Comparison of ENCODE assay signal across 21 cellular contexts in the genomic region with DNA sequence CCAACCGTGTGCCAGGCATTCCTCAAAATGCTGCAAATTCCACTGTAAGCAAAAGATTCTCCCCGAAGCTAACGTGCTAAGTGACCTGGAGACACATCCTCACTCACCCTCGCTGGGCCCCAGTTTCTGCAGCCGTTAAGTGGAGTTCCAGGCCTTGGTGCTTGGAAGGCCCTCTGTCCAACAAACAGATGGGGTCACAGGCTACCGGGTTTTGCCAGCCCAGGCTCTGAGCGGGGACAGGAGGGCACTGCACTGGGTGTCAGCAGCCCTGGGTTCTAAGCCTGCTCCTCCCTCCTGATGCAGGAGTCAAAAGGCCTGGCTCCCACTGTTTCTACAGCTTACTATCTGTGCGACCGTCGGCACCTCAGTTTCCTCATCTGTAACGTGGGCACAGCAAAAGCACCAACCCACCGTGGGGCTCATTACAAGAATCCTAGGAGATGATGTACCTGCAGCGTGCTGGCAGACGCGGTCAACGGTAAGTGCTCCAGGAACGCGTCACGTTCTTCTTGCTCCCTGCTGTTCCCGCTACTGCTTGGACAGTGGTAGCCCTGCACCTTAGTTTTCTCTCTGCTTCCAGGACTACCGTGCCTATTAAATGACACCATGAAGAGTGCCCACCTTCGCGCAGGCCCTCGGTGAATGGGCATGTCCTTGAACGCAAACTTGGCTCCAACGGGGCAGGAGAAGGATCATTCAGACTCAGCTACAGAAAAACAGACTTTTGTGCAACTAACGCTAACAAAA.
DNase-seq lines count a peak whose midpoint lies in the region; ATAC-seq and TF ChIP-seq lines count a peak whose summit lies in the region.
"Had no signal": no experiment of that assay in that cellular context is flagged by ENCODE, and none has a peak within 500 bp of the region (broad histone marks: within the 10 kb centered on the region; RNA-seq: fewer than 3 reads in every experiment).

No MANE protein-coding gene starts in this region.

- no peak overlapping the region for H3K27ac Mint-ChIP-seq in activated T-cell treated with anti-CD3 and anti-CD28 coated beads, Interleukin-2, amount 50 U/mL, for 24 hours
- H3K27ac Mint-ChIP-seq in stimulated activated memory B cell treated with anti-CD40 and anti-IgM and Interleukin-4, amounts not matched to agents 10 μg/mL and 1 μg/mL and 100 μg/mL, for 72 hours: no peak overlapping the region
- H3K27ac Mint-ChIP-seq: activated naive CD4-positive, alpha-beta T cell treated with anti-CD3 and anti-CD28 coated beads, Interleukin-2, amount 50 U/mL, for 72 hours; activated T-cell treated with anti-CD3 and anti-CD28 coated beads, Interleukin-2, amount 50 U/mL, for 72 hours; dendritic cell treated with granulocyte-macrophage colony-stimulating factor and Interleukin-4, amounts not matched to agents 40 ng/mL and 50 ng/mL, for 4 days had no signal

- H3K4me3 Mint-ChIP-seq in activated T-cell treated with anti-CD3 and anti-CD28 coated beads, Interleukin-2, amount 50 U/mL, for 24 hours: no peak overlapping the region
- H3K4me3 Mint-ChIP-seq in stimulated activated memory B cell treated with anti-CD40 and anti-IgM and Interleukin-4, amounts not matched to agents 10 μg/mL and 1 μg/mL and 100 μg/mL, for 72 hours: no peak overlapping the region
- H3K4me3 Mint-ChIP-seq: activated T-cell treated with anti-CD3 and anti-CD28 coated beads, Interleukin-2, amount 50 U/mL, for 72 hours; dendritic cell treated with granulocyte-macrophage colony-stimulating factor and Interleukin-4, amounts not matched to agents 40 ng/mL and 50 ng/mL, for 4 days had no signal

- no peaks in the 10 kb centered on the region for H3K36me3 Mint-ChIP-seq in activated T-cell treated with anti-CD3 and anti-CD28 coated beads, Interleukin-2, amount 50 U/mL, for 24 hours (ENCODE audit: low read depth)
- no peaks in the 10 kb centered on the region for H3K36me3 Mint-ChIP-seq in stimulated activated memory B cell treated with anti-CD40 and anti-IgM and Interleukin-4, amounts not matched to agents 10 μg/mL and 1 μg/mL and 100 μg/mL, for 72 hours
- H3K36me3 Mint-ChIP-seq: activated naive CD4-positive, alpha-beta T cell treated with anti-CD3 and anti-CD28 coated beads, Interleukin-2, amount 50 U/mL, for 72 hours had no signal

- peak; percentile 8 for DNase-seq in activated T-cell treated with anti-CD3 and anti-CD28 coated beads, Interleukin-2, amount 50 U/mL, for 24 hours
- DNase-seq in activated T-cell treated with anti-CD3 and anti-CD28 coated beads for 4 hours (no peak), fibroblast of lung (ENCODE audit: low read depth in 2 of 2) (no peak), trophoblast cell (no peak), ureter (ENCODE audit: low spot score) (peak; percentile 35), HK-2 (ENCODE audit: unreplicated experiment) (no peak)
- DNase-seq in effector memory CD4-positive, alpha-beta T cell: no peak
- DNase-seq: activated T-cell treated with anti-CD3 and anti-CD28 coated beads, Interleukin-2, amount 50 U/mL, for 72 hours; KBM-7; NCI-H1436; NCI-H774; stimulated activated CD4-positive, alpha-beta T cell treated with anti-CD3 and anti-CD28 coated beads, Interleukin-12 subunit alpha, Interleukin-12 subunit beta, amount 100 ng/mL, for 4 hours; stimulated activated CD4-positive, alpha-beta T cell treated with anti-CD3 and anti-CD28 coated beads, Interleukin-4, amount 100 ng/mL, for 24 hours; stimulated activated naive CD4-positive, alpha-beta T cell treated with Interleukin-2 at 50 U/mL for 16 hours had no signal

- peaks cover 35% of the 10 kb centered on the region for H3K4me1 ChIP-seq in fibroblast of lung (ENCODE audit: control insufficient read depth, extremely low read depth, insufficient read depth, low read length)
- H3K4me1 ChIP-seq in trophoblast cell (ENCODE audit: control insufficient read depth in 1 of 2, insufficient read depth in 2 of 2, low read length in 2 of 2): peaks cover 18 to 19% of the 10 kb centered on the region in 2 experiments
- H3K4me1 ChIP-seq in effector memory CD4-positive, alpha-beta T cell (ENCODE audit: control insufficient read depth, insufficient read depth, low read length, poor library complexity, severe bottlenecking): no peaks in the 10 kb centered on the region

- no peaks in the 10 kb centered on the region for H4K20me1 ChIP-seq in fibroblast of lung (ENCODE audit: control insufficient read depth, extremely low read depth, insufficient read depth, low read length)

- TF ChIP-seq CTCF in fibroblast of lung (conservative IDR thresholded peaks at IDR 0.05 in 1 of 2, IDR thresholded peaks at IDR 0.05 in 1 of 2; ENCODE audit: low read depth in 1 of 2, low read length in 2 of 2): no peak

- H4K12ac ChIP-seq in trophoblast cell (ENCODE audit: low read depth, low read length): no peak overlapping the region

- H3K9me3 ChIP-seq in fibroblast of lung (ENCODE audit: control insufficient read depth, insufficient read depth, low read depth, low read length) (no peaks in the 10 kb centered on the region), trophoblast cell (ENCODE audit: insufficient read depth, low read depth, low read length) (peaks cover 5% of the 10 kb centered on the region)
- no peaks in the 10 kb centered on the region for H3K9me3 ChIP-seq in effector memory CD4-positive, alpha-beta T cell (ENCODE audit: control insufficient read depth, low read length)
- H3K9me3 ChIP-seq: BE2C, neutrophil, tibial artery had no signal

- ATAC-seq in stimulated activated memory B cell treated with anti-CD40 and anti-IgM and Interleukin-4, amounts not matched to agents 10 μg/mL and 1 μg/mL and 100 μg/mL, for 72 hours: no peak
- ATAC-seq: activated naive CD4-positive, alpha-beta T cell treated with anti-CD3 and anti-CD28 coated beads, Interleukin-2, amount 50 U/mL, for 72 hours; activated T-cell treated with anti-CD3 and anti-CD28 coated beads, Interleukin-2, amount 50 U/mL, for 72 hours had no signal

- peaks cover 5% of the 10 kb centered on the region for H3K79me1 ChIP-seq in trophoblast cell (ENCODE audit: low read length)

- H2AFZ ChIP-seq in fibroblast of lung (ENCODE audit: low read length) (no peak overlapping the region), trophoblast cell (ENCODE audit: insufficient read depth, low read length, poor library complexity) (no peak overlapping the region)

- H3K18ac ChIP-seq in trophoblast cell (ENCODE audit: low read length): no peak overlapping the region

- H3K4me3 ChIP-seq in fibroblast of lung (replicated peaks in 1 of 4; ENCODE audit: control extremely low read depth in 1 of 4, insufficient read depth in 1 of 4, low read depth in 3 of 4, low read length in 4 of 4) (no peak overlapping the region), trophoblast cell (ENCODE audit: low read depth, low read length) (no peak overlapping the region)
- H3K4me3 ChIP-seq in effector memory CD4-positive, alpha-beta T cell (ENCODE audit: insufficient read depth, low read depth, low read length, poor library complexity, severe bottlenecking): no peak overlapping the region
- H3K4me3 ChIP-seq: tibial artery had no signal

- H3K9ac ChIP-seq in fibroblast of lung (ENCODE audit: insufficient read depth, low read length) (peak overlapping the region; percentile 8), trophoblast cell (ENCODE audit: low read length) (no peak overlapping the region)

- peaks cover 3% of the 10 kb centered on the region for H3K27me3 Mint-ChIP-seq in activated T-cell treated with anti-CD3 and anti-CD28 coated beads, Interleukin-2, amount 50 U/mL, for 24 hours
- H3K27me3 Mint-ChIP-seq in stimulated activated memory B cell treated with anti-CD40 and anti-IgM and Interleukin-4, amounts not matched to agents 10 μg/mL and 1 μg/mL and 100 μg/mL, for 72 hours: peaks cover 6% of the 10 kb centered on the region

- H4K91ac ChIP-seq in trophoblast cell (ENCODE audit: low read depth, low read length): no peak overlapping the region

- H2BK5ac ChIP-seq in trophoblast cell (ENCODE audit: low read depth, low read length, poor library complexity): no peak overlapping the region

- no peak overlapping the region for H3K4ac ChIP-seq in trophoblast cell (ENCODE audit: low read depth, low read length)

- peaks cover 8% of the 10 kb centered on the region for H3K36me3 ChIP-seq in fibroblast of lung (ENCODE audit: control insufficient read depth, insufficient read depth, low read length)
- peaks cover 2 to 11% of the 10 kb centered on the region in 2 experiments for H3K36me3 ChIP-seq in trophoblast cell (ENCODE audit: control insufficient read depth in 1 of 2, insufficient read depth in 2 of 2, low read length in 2 of 2)
- no peaks in the 10 kb centered on the region for H3K36me3 ChIP-seq in effector memory CD4-positive, alpha-beta T cell (ENCODE audit: control insufficient read depth, insufficient read depth, low read length)
- H3K36me3 ChIP-seq: BE2C, neutrophil, tibial artery had no signal

- H3K27ac ChIP-seq in fibroblast of lung (ENCODE audit: insufficient read depth, low read length) (peak overlapping the region; percentile 82), trophoblast cell (ENCODE audit: low read depth, low read length) (no peak overlapping the region)
- no peak overlapping the region for H3K27ac ChIP-seq in effector memory CD4-positive, alpha-beta T cell (ENCODE audit: insufficient read depth, low read length, poor library complexity, severe bottlenecking)
- H3K27ac ChIP-seq: neutrophil, RWPE1, tibial artery had no signal

- H3K27me3 ChIP-seq in fibroblast of lung (ENCODE audit: control insufficient read depth, insufficient read depth, low read length) (no peaks in the 10 kb centered on the region), trophoblast cell (ENCODE audit: insufficient read depth, low read length) (no peaks in the 10 kb centered on the region)
- no peaks in the 10 kb centered on the region for H3K27me3 ChIP-seq in effector memory CD4-positive, alpha-beta T cell (replicated peaks; ENCODE audit: control insufficient read depth, insufficient read depth, low read length, poor library complexity, severe bottlenecking)
- H3K27me3 ChIP-seq: BE2C, tibial artery had no signal

- H3K79me2 ChIP-seq in fibroblast of lung (ENCODE audit: control insufficient read depth, insufficient read depth, low read length): peaks cover 44% of the 10 kb centered on the region
- peaks cover 2% of the 10 kb centered on the region for H3K79me2 ChIP-seq in trophoblast cell (ENCODE audit: control insufficient read depth, insufficient read depth, low read length, poor library complexity)

- no peaks in the 10 kb centered on the region for H3K4me1 Mint-ChIP-seq in activated T-cell treated with anti-CD3 and anti-CD28 coated beads, Interleukin-2, amount 50 U/mL, for 24 hours (ENCODE audit: low read depth)
- H3K4me1 Mint-ChIP-seq in stimulated activated memory B cell treated with anti-CD40 and anti-IgM and Interleukin-4, amounts not matched to agents 10 μg/mL and 1 μg/mL and 100 μg/mL, for 72 hours: no peaks in the 10 kb centered on the region

- H3K14ac ChIP-seq in trophoblast cell (ENCODE audit: low read length): no peak overlapping the region

- no peak overlapping the region for H4K8ac ChIP-seq in trophoblast cell (ENCODE audit: low read depth, low read length)

- no peak overlapping the region for H2AK5ac ChIP-seq in trophoblast cell (ENCODE audit: low read length)

- no peak overlapping the region for H2BK12ac ChIP-seq in trophoblast cell (ENCODE audit: low read length)

- no CpG with 5 or more reads among the region's 27 CpGs for WGBS in trophoblast cell (ENCODE audit: extremely low coverage, insufficient coverage, insufficient read length)

- H2BK120ac ChIP-seq in trophoblast cell (ENCODE audit: insufficient read depth, low read length, poor library complexity): peak overlapping the region; percentile 20

- no peak overlapping the region for H3K23ac ChIP-seq in trophoblast cell (ENCODE audit: low read length)

- no peaks in the 10 kb centered on the region for H3K9me3 Mint-ChIP-seq in activated T-cell treated with anti-CD3 and anti-CD28 coated beads, Interleukin-2, amount 50 U/mL, for 24 hours
- H3K9me3 Mint-ChIP-seq in stimulated activated memory B cell treated with anti-CD40 and anti-IgM and Interleukin-4, amounts not matched to agents 10 μg/mL and 1 μg/mL and 100 μg/mL, for 72 hours: peaks cover 3% of the 10 kb centered on the region
- H3K9me3 Mint-ChIP-seq: activated naive CD4-positive, alpha-beta T cell treated with anti-CD3 and anti-CD28 coated beads, Interleukin-2, amount 50 U/mL, for 72 hours; activated T-cell treated with anti-CD3 and anti-CD28 coated beads, Interleukin-2, amount 50 U/mL, for 72 hours; dendritic cell treated with granulocyte-macrophage colony-stimulating factor and Interleukin-4, amounts not matched to agents 40 ng/mL and 50 ng/mL, for 4 days had no signal

- H3K4me2 ChIP-seq in fibroblast of lung (ENCODE audit: extremely low read depth, insufficient read depth, low read length) (no peak overlapping the region), trophoblast cell (ENCODE audit: low read length) (no peak overlapping the region)

Comparison
In these comparisons a context has a peak if more than half of its experiments do, and no peak if none do; other contexts are left out.
1. DNase-seq: peak in activated T-cell treated with anti-CD3 and anti-CD28 coated beads, Interleukin-2, amount 50 U/mL, for 24 hours (single experiment) and ureter (single experiment); none in activated T-cell treated with anti-CD3 and anti-CD28 coated beads for 4 hours (single experiment), fibroblast of lung (0 of 2), trophoblast cell (0 of 2), HK-2 (single experiment) and effector memory CD4-positive, alpha-beta T cell (0 of 3).